In genomic region chr7:69732203-69732602, GRCh38 we compare ENCODE assay signal across 17 cellular contexts.
A peak's percentile ranks its signal among the peaks of the same experiment; 100 is the strongest.
DNase-seq lines count a peak whose midpoint lies in the region; ATAC-seq, FAIRE-seq and TF ChIP-seq lines count a peak whose summit lies in the region.
"Had no signal": no experiment of that assay in that cellular context is flagged by ENCODE, and none has a peak within 500 bp of the region (broad histone marks: within the 10 kb centered on the region; RNA-seq: fewer than 3 reads in every experiment).

No MANE protein-coding gene starts in this region.

- H2AFZ ChIP-seq in keratinocyte (ENCODE audit: control insufficient read depth, low read length), result no peak overlapping the region

- CTCF ChIA-PET in HEK293 (lab: Yijun Ruan, JAX), result no interaction called here

- H3K4me1 ChIP-seq in BLaER1, result peaks cover 100% of the 10 kb centered on the region
- H3K4me1 ChIP-seq in HEK293 (ENCODE audit: control insufficient read depth, insufficient read depth, low read length), result peaks cover 37% of the 10 kb centered on the region
- H3K4me1 ChIP-seq in RWPE2 (ENCODE audit: insufficient read depth, poor library complexity, severe bottlenecking), result no peaks in the 10 kb centered on the region
- H3K4me1 ChIP-seq in keratinocyte (ENCODE audit: control insufficient read depth, extremely low read depth, insufficient read depth, low read length), result peaks cover 12% of the 10 kb centered on the region
- H3K4me1 ChIP-seq: prostate gland, upper lobe of left lung had no signal

- POLR2A ChIA-PET in HEK293 (lab: Yijun Ruan, JAX), result no interaction called here

- FAIRE-seq in keratinocyte (lab: Jason Lieb, UNC) (peak; percentile 68), GM12892 (lab: Jason Lieb, UNC) (no peak)
- FAIRE-seq: GM18507 had no signal

- DNase-seq in RWPE2 (ENCODE audit: low spot score), result no peak
- no peak for DNase-seq in keratinocyte (ENCODE audit: low read depth, low spot score)
- DNase-seq in effector CD4-positive, alpha-beta T cell, result no peak
- DNase-seq in islet precursor cell, result no peak
- no peak for DNase-seq in GM12892 (ENCODE audit: insufficient read length)
- DNase-seq: activated CD4-positive, alpha-beta T cell treated with anti-CD3 and anti-CD28 coated beads, Interleukin-2, amount 10 ng/mL, durations not matched to agents 24 days and 14 days; amygdala; H7; NCI-H2171 treated with DMSO at 0.1 percent for 48 hours; T-helper 17 cell had no signal

- H3K9me1 ChIP-seq in keratinocyte (ENCODE audit: control insufficient read depth, extremely low read depth, insufficient read depth, low read length), result no peaks in the 10 kb centered on the region

- H3K27ac ChIP-seq in BLaER1 (no peak overlapping the region), HEK293 (ENCODE audit: extremely low read depth, low read depth, low read length) (no peak overlapping the region), RWPE2 (ENCODE audit: poor library complexity, severe bottlenecking) (no peak overlapping the region), keratinocyte (ENCODE audit: control insufficient read depth, insufficient read depth, low read length) (no peak overlapping the region)
- H3K27ac ChIP-seq: HL-60, prostate gland, upper lobe of left lung had no signal

- no peak overlapping the region for H3K4me3 ChIP-seq in BLaER1
- H3K4me3 ChIP-seq in HEK293 (ENCODE audit: low read depth, low read length), result no peak overlapping the region
- H3K4me3 ChIP-seq in RWPE2 (ENCODE audit: severe bottlenecking), result no peak overlapping the region
- H3K4me3 ChIP-seq in keratinocyte (ENCODE audit: control insufficient read depth in 2 of 3, extremely low read depth in 1 of 3, insufficient read depth in 2 of 3, low read depth in 1 of 3, low read length in 3 of 3), result no peak overlapping the region
- H3K4me3 ChIP-seq: prostate gland, upper lobe of left lung had no signal

- TF ChIP-seq CTCF in HEK293 (tag by site-specific recombination; IDR thresholded peaks at IDR 0.05) (no peak), RWPE2 (IDR thresholded peaks at IDR 0.05; ENCODE audit: poor library complexity, severe bottlenecking) (no peak), keratinocyte (optimal IDR thresholded peaks at IDR 0.05 in 1 of 3, IDR thresholded peaks at IDR 0.05 in 1 of 3, conservative IDR thresholded peaks at IDR 0.05 in 1 of 3; ENCODE audit: extremely low read depth in 1 of 3, insufficient read depth in 2 of 3, low read length in 3 of 3) (no peak)

- H4K20me1 ChIP-seq in BLaER1 (peaks cover 71% of the 10 kb centered on the region), keratinocyte (ENCODE audit: control insufficient read depth, extremely low read depth, insufficient read depth, low read length) (no peaks in the 10 kb centered on the region)

- H3K9me3 ChIP-seq in BLaER1 (no peaks in the 10 kb centered on the region), HEK293 (ENCODE audit: control insufficient read depth, insufficient read depth, low read depth, low read length) (no peaks in the 10 kb centered on the region), RWPE2 (ENCODE audit: severe bottlenecking) (no peaks in the 10 kb centered on the region), keratinocyte (ENCODE audit: control insufficient read depth, low read depth, low read length) (no peaks in the 10 kb centered on the region)
- H3K9me3 ChIP-seq: prostate gland, upper lobe of left lung had no signal

- no peaks in the 10 kb centered on the region for H3K27me3 ChIP-seq in BLaER1
- H3K27me3 ChIP-seq in RWPE2 (ENCODE audit: insufficient read depth, poor library complexity, severe bottlenecking), result no peaks in the 10 kb centered on the region
- no peaks in the 10 kb centered on the region for H3K27me3 ChIP-seq in keratinocyte (ENCODE audit: control insufficient read depth, extremely low read depth, insufficient read depth, low read length)
- H3K27me3 ChIP-seq: upper lobe of left lung had no signal

- no peak overlapping the region for H3K9ac ChIP-seq in BLaER1
- no peak overlapping the region for H3K9ac ChIP-seq in keratinocyte (ENCODE audit: control insufficient read depth, extremely low read depth, insufficient read depth, low read length)

- ATAC-seq in RWPE2 (ENCODE audit: low read depth) (peak; percentile 83), HG03280 (IDR thresholded peaks at IDR 0.05; ENCODE audit: unreplicated experiment) (no peak)
- ATAC-seq: T-helper 17 cell had no signal

- dilution Hi-C loops in keratinocyte (cut with MboI; ENCODE audit: extremely low pct_ligation_motif_present, low sequenced_read_pairs), result no loop called here

- H3K79me2 ChIP-seq in keratinocyte (ENCODE audit: control insufficient read depth, insufficient read depth, low read length), result no peaks in the 10 kb centered on the region

- H3K4me2 ChIP-seq in BLaER1 (0 out of 2 replicates have a peak overlapping the region, but pooled peaks have one; percentile 11), keratinocyte (ENCODE audit: control insufficient read depth, extremely low read depth, insufficient read depth, low read depth, low read length) (no peak overlapping the region)

- H3K36me3 ChIP-seq in BLaER1 (no peaks in the 10 kb centered on the region), HEK293 (ENCODE audit: control insufficient read depth in 2 of 2, insufficient read depth in 1 of 2, low read length in 2 of 2) (no peaks in the 10 kb centered on the region), RWPE2 (ENCODE audit: low read depth) (no peaks in the 10 kb centered on the region), keratinocyte (ENCODE audit: control insufficient read depth in 2 of 2, extremely low read depth in 1 of 2, insufficient read depth in 2 of 2, low read length in 2 of 2) (no peaks in the 10 kb centered on the region)
- H3K36me3 ChIP-seq: prostate gland, upper lobe of left lung had no signal

- TF ChIP-seq POLR2A in GM12892 (IDR thresholded peaks at IDR 0.05; ENCODE audit: low read depth, low read length), result no peak

TF ChIP-seq in HEK293, 187 proteins besides CTCF, POLR2A, EP300 and RAD21:
- TF ChIP-seq ZNF18 (tag by site-specific recombination; IDR thresholded peaks at IDR 0.05), result no peak
- peak; percentile 41; the same call in 1 of the 2 replicates for TF ChIP-seq SCRT2 (tag by site-specific recombination; IDR thresholded peaks at IDR 0.05)
- no peak for TF ChIP-seq ZNF670 (tag by site-specific recombination; IDR thresholded peaks at IDR 0.05; ENCODE audit: low read depth)
- TF ChIP-seq SP7 (tag by site-specific recombination; IDR thresholded peaks at IDR 0.05), result peak; percentile 59; the same call in 1 of the 2 replicates
- TF ChIP-seq KLF10 (tag by site-specific recombination; IDR thresholded peaks at IDR 0.05), result peak; percentile 91
- TF ChIP-seq ZFHX2 (tag by site-specific recombination; conservative IDR thresholded peaks at IDR 0.05), result peak; percentile 59
- no peak for TF ChIP-seq KLF7 (tag by site-specific recombination; IDR thresholded peaks at IDR 0.05; ENCODE audit: borderline replicate concordance)
- no peak for TF ChIP-seq ZNF133 (tag by site-specific recombination; IDR thresholded peaks at IDR 0.05)
- peak; percentile 50; the same call in 1 of the 2 replicates for TF ChIP-seq KLF9 (tag by site-specific recombination; IDR thresholded peaks at IDR 0.05; ENCODE audit: low read depth)
- TF ChIP-seq EGR2 (tag by site-specific recombination; IDR thresholded peaks at IDR 0.05; ENCODE audit: low read depth), result peak; percentile 49; the same call in 1 of the 2 replicates
- peak; percentile 61 for TF ChIP-seq KLF1 (tag by site-specific recombination; IDR thresholded peaks at IDR 0.05)
